Comparison of ENCODE assay signal across 8 cellular contexts in the genomic region with DNA sequence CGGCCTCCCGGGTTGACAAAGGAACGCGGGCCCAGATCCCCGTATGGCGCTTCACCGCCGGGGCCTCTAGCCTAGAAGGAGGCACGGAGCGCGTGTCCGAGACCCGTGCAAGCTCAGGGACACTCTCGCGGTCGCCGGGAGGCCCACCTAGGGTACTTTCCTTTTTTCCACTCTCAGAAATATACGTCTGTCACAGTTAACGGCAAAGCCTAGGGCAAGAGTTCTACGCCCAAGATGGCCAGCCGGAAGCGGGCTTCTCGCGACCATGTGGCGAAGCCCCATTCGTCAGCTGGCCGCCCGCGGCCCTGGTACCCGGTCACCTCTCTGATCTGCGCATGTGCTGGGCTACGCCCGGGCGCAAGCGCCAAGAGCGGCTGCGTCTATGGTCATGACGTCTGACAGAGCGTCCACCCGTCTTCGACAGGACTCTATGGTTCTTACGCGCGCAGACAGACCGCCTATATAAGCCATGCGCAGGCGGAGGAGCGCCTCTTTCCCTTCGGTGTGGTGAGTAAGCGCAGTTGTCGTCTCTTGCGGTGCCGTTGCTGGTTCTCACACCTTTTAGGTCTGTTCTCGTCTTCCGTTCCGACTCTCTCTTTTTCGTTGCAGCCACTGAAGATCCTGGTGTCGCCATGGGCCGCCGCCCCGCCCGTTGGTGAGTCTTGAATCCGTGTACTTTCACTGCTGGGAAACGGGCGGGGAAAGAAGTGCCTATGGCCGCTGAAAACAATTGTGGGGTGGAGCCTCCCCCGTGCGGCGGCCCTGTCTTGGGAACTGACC. TPM values are rescaled to one million over a fixed set of nuclear protein-coding genes. Genes with fewer than 3 reads are reported as not detected.
DNase-seq lines count a peak whose midpoint lies in the region; ATAC-seq, FAIRE-seq and TF ChIP-seq lines count a peak whose summit lies in the region.

A gene (plus strand): TSS at position 490 of the 780 bp plus-strand sequence. CDS start 143 bp downstream, at position 633.

- TF ChIP-seq CTCF in lung (IDR thresholded peaks at IDR 0.05; ENCODE audit: control extremely low read depth, extremely low read depth) = no peak

- CTCF ChIA-PET in activated CD8-positive, alpha-beta memory T cell treated with anti-CD3 and anti-CD28 coated beads for 36 hours (lab: Charles Lee) = interaction anchor here (0.6 to 2.8 kb wide), 6 partner anchors 9 to 27 kb away, joined by 4 to 10 read pairs (median 5); a partner anchor contains a TSS

- H3K4me1 ChIP-seq in lung (ENCODE audit: control insufficient read depth in 2 of 2, insufficient read depth in 2 of 2, low read length in 2 of 2) = no peaks in the 10 kb centered on the region

- POLR2A ChIA-PET in activated CD8-positive, alpha-beta memory T cell treated with anti-CD3 and anti-CD28 coated beads for 36 hours (lab: Charles Lee) = interaction anchor here (1.0 to 2.2 kb wide), 7 partner anchors 11 to 426 kb away, joined by 3 to 11 read pairs (median 3); a partner anchor contains a TSS

- peak within 1 kb of the TSS; percentile 70 for H3K4me3 ChIP-seq in lung

- DNase-seq in COLO829 (ENCODE audit: low spot score) = peak; percentile 98
- peak; percentile 91 for DNase-seq in HTR-8/SVneo (ENCODE audit: insufficient read length, low spot score)
- DNase-seq in NOMO-1 treated with DMSO at 0.1 percent for 48 hours (lab: John Stamatoyannopoulos, UW; ENCODE audit: unreplicated experiment) = peak; percentile 88
- peak; percentile 77 for DNase-seq in effector CD8-positive, alpha-beta T cell (lab: John Stamatoyannopoulos, UW)
- peak; percentile 92 for DNase-seq in lung (ENCODE audit: low spot score)
- DNase-seq in stimulated activated CD4-positive, alpha-beta T cell treated with anti-CD3 and anti-CD28 coated beads, TNF-alpha, amount 100 ng/mL, for 24 hours (ENCODE audit: low read depth in 3 of 3) = peak; percentile 73 to 87 (median 79)

- H3K27ac ChIP-seq in lung (ENCODE audit: low read depth in 1 of 2, low read length in 1 of 2) = peak within 1 kb of the TSS; percentile 97 to 98

- 0 to 41% methylated on average over 51 to 69 of the region's 69 CpGs for WGBS in lung, 2 donors

- peaks cover 4 to 16% of the 10 kb centered on the region in 2 donors for H3K36me3 ChIP-seq in lung (ENCODE audit: control insufficient read depth in 2 of 2, insufficient read depth in 2 of 2, low read length in 2 of 2)

- peaks cover 0 to 5% of the 10 kb centered on the region in 2 donors for H3K9me3 ChIP-seq in lung (ENCODE audit: control insufficient read depth in 2 of 2, insufficient read depth in 1 of 2, low read length in 1 of 2)

- peak; percentile 31 for FAIRE-seq in HTR-8/SVneo (lab: Jason Lieb, UNC)

- no peaks in the 10 kb centered on the region for H3K27me3 ChIP-seq in lung (ENCODE audit: control insufficient read depth, insufficient read depth)

- ATAC-seq in GM21367 (IDR thresholded peaks at IDR 0.05; ENCODE audit: unreplicated experiment) = peak; percentile 65
- peak; percentile 76 for ATAC-seq in lung (ENCODE audit: insufficient read depth, low FRiP score)

RNA-seq across cellular contexts. Expression of the gene that starts here (rescaled TPM):
- 1,000 to 10,000 TPM; 2,936 to 3,024 TPM for total RNA-seq in activated CD8-positive, alpha-beta memory T cell treated with anti-CD3 and anti-CD28 coated beads for 36 hours
- total RNA-seq in lung = 1,000 to 10,000 TPM; 2,479 to 3,133 TPM
- 1,000 to 10,000 TPM; 4,111 to 4,258 TPM for polyA plus RNA-seq in lung

Comparison
In these comparisons a context has a peak if more than half of its experiments do, and no peak if none do; other contexts are left out.
1. Peak in every context shown above with its lines: DNase-seq, ATAC-seq, H3K4me3 ChIP-seq and H3K27ac ChIP-seq.